ENCODE assay signal across 12 cellular contexts in the genomic region with DNA sequence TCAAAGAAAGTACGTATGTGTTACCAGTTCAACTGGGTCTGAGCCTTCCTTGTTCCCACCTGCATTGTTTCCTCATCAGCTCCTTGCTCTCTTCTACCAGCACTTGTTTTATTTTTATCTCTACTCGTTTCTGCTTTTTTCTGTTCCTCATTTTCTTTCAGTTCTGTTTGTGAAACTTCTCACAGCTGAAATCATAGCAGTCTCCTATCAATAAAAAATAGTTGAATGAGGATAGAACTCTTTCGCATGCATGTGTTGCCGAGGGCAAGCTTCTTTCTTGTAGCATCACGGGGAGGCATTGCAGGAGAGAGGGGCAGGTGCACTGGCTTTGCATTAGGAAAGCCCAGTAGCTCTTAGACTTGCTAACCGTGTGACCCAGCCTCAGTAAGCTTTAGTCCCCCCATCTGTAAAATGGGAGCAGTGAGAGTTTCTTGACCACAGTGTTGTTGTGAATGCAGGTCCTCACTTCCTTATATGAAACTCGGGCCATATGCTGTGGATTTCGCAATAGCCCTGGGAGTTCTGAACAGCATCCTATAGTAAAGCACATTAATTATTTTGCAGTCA. TPM values are rescaled to one million over a fixed set of nuclear protein-coding genes. Genes with fewer than 3 reads are reported as not detected.
DNase-seq lines count a peak whose midpoint lies in the region; ATAC-seq and TF ChIP-seq lines count a peak whose summit lies in the region.
"Had no signal": no experiment of that assay in that cellular context is flagged by ENCODE, and none has a peak within 500 bp of the region (broad histone marks: within the 10 kb centered on the region; RNA-seq: fewer than 3 reads in every experiment).

No MANE protein-coding gene starts in this region.

- H2AK5ac ChIP-seq in IMR-90 (ENCODE audit: low read depth, low read length), result no peak overlapping the region

- no peak overlapping the region for H2BK5ac ChIP-seq in IMR-90 (ENCODE audit: low read depth, low read length, poor library complexity, severe bottlenecking)

- H3K9me3 Mint-ChIP-seq in activated T-cell treated with anti-CD3 and anti-CD28 coated beads, Interleukin-2, amount 50 U/mL, for 24 hours, result no peaks in the 10 kb centered on the region
- H3K9me3 Mint-ChIP-seq: naive thymus-derived CD8-positive, alpha-beta T cell had no signal

- no TSS peak for BruUV-seq in IMR-90 (replicated peaks; lab: Mats Ljungman, UMichigan)

- POLR2A ChIA-PET in IMR-90 (lab: Charles Lee; ENCODE audit: unreplicated experiment), result no interaction called here

- dilution Hi-C loops in IMR-90 (cut with HindIII; ENCODE audit: low sequenced_read_pairs, unreplicated experiment), result no loop called here

- no peaks in the 10 kb centered on the region for H3K9me3 ChIP-seq in IMR-90 (ENCODE audit: control insufficient read depth, insufficient read depth, low read length)
- H3K9me3 ChIP-seq in mucosa of descending colon, result no peaks in the 10 kb centered on the region

- no peak overlapping the region for H2AFZ ChIP-seq in IMR-90 (replicated peaks; ENCODE audit: low read length, poor library complexity)

- H3K4me1 Mint-ChIP-seq in activated T-cell treated with anti-CD3 and anti-CD28 coated beads, Interleukin-2, amount 50 U/mL, for 24 hours (ENCODE audit: low read depth), result peaks cover 19% of the 10 kb centered on the region

- no peak overlapping the region for H3K27ac Mint-ChIP-seq in activated T-cell treated with anti-CD3 and anti-CD28 coated beads, Interleukin-2, amount 50 U/mL, for 24 hours

- no peak for TF ChIP-seq RAD21 in IMR-90 (IDR thresholded peaks at IDR 0.05; ENCODE audit: low read length)

- CTCF ChIA-PET in IMR-90 (lab: Yijun Ruan, JAX), result interaction anchor here (0.8 kb wide), 1 partner anchor 12 kb away, joined by 4 read pairs; no protein-coding TSS in a partner anchor

- no peak overlapping the region for H3K4me3 Mint-ChIP-seq in activated T-cell treated with anti-CD3 and anti-CD28 coated beads, Interleukin-2, amount 50 U/mL, for 24 hours

- TF ChIP-seq POLR2A in IMR-90 (IDR thresholded peaks at IDR 0.05; ENCODE audit: low read depth, low read length), result no peak

- H4K20me1 ChIP-seq in IMR-90 (ENCODE audit: insufficient read depth, low read length), result no peaks in the 10 kb centered on the region

- H3K4ac ChIP-seq in IMR-90 (ENCODE audit: low read depth, low read length), result no peak overlapping the region

- H3K18ac ChIP-seq in IMR-90 (ENCODE audit: low read depth, low read length), result no peak overlapping the region

- intact Hi-C loops in IMR-90 (cut with micrococcal nuclease) (no loop called here), mucosa of descending colon (cut with DNase I, micrococcal nuclease) (no loop called here)

- no peaks in the 10 kb centered on the region for H3K79me1 ChIP-seq in IMR-90 (ENCODE audit: low read depth in 1 of 2, low read length in 2 of 2)

- H4K8ac ChIP-seq in IMR-90 (ENCODE audit: low read depth in 2 of 2, low read length in 2 of 2), result no peak overlapping the region

- in situ Hi-C loops in IMR-90 (cut with MboI; ENCODE audit: low sequenced_read_pairs), result no loop called here

- no peak overlapping the region for H2BK120ac ChIP-seq in IMR-90 (ENCODE audit: low read depth, low read length)

- no peak overlapping the region for H4K91ac ChIP-seq in IMR-90 (ENCODE audit: insufficient read depth, low read depth, low read length)

- TF ChIP-seq CTCF in IMR-90 (conservative IDR thresholded peaks at IDR 0.05; ENCODE audit: low read depth, low read length) (no peak), mucosa of descending colon (IDR thresholded peaks at IDR 0.05) (no peak)

- H3K27me3 Mint-ChIP-seq in activated T-cell treated with anti-CD3 and anti-CD28 coated beads, Interleukin-2, amount 50 U/mL, for 24 hours, result peaks cover 12% of the 10 kb centered on the region
- H3K27me3 Mint-ChIP-seq: naive thymus-derived CD8-positive, alpha-beta T cell had no signal

- no peak overlapping the region for H2AK9ac ChIP-seq in IMR-90 (replicated peaks; ENCODE audit: low read depth, low read length, poor library complexity)

- ATAC-seq in GM18870 (IDR thresholded peaks at IDR 0.05; ENCODE audit: unreplicated experiment), result peak; percentile 72
- peak; percentile 49 for ATAC-seq in HG02610 (IDR thresholded peaks at IDR 0.05; ENCODE audit: unreplicated experiment)
- no peak for ATAC-seq in IMR-90 (ENCODE audit: low read depth)
- ATAC-seq in mucosa of descending colon, result peak; percentile 31
- ATAC-seq: naive thymus-derived CD8-positive, alpha-beta T cell had no signal

- no peaks in the 10 kb centered on the region for H3K27me3 ChIP-seq in IMR-90 (ENCODE audit: control insufficient read depth, insufficient read depth, low read length)

- DNase-seq in IMR-90, result no peak
- DNase-seq in mucosa of descending colon, result no peak
- no peak for DNase-seq in globus pallidus (ENCODE audit: low spot score)
- DNase-seq in activated T-cell treated with anti-CD3 and anti-CD28 coated beads for 4 hours, result no peak
- no peak for DNase-seq in activated T-cell treated with anti-CD3 and anti-CD28 coated beads, Interleukin-2, amount 50 U/mL, for 24 hours
- no peak for DNase-seq in NCI-H510A (lab: John Stamatoyannopoulos, UW)
- DNase-seq: anterior cingulate cortex; foreskin melanocyte; naive thymus-derived CD8-positive, alpha-beta T cell; NCI-H1694 treated with DMSO at 0.1 percent for 48 hours had no signal

- no peaks in the 10 kb centered on the region for H3K4me1 ChIP-seq in IMR-90 (ENCODE audit: control insufficient read depth, insufficient read depth, low read length)
- H3K4me1 ChIP-seq in mucosa of descending colon (ENCODE audit: low read depth), result no peaks in the 10 kb centered on the region

- no peak overlapping the region for H2BK20ac ChIP-seq in IMR-90 (ENCODE audit: low read depth, low read length)

- H3K4me3 ChIP-seq in IMR-90 (ENCODE audit: insufficient read depth, low read depth, low read length) (no peak overlapping the region), mucosa of descending colon (no peak overlapping the region)

- H4K5ac ChIP-seq in IMR-90 (ENCODE audit: low read depth, low read length), result no peak overlapping the region

- WGBS in IMR-90 (ENCODE audit: extremely low coverage in 2 of 2, insufficient read length in 1 of 2), 2 experiments, result no CpG with 5 or more reads among the region's 8 CpGs

- H3K9ac ChIP-seq in IMR-90 (ENCODE audit: low read depth, low read length), result no peak overlapping the region

- no peak overlapping the region for H3K27ac ChIP-seq in IMR-90 (ENCODE audit: insufficient read depth, low read length)

- H3K9me1 ChIP-seq in IMR-90 (ENCODE audit: insufficient read depth, low read length), result no peaks in the 10 kb centered on the region

- peaks cover 83% of the 10 kb centered on the region for H3K36me3 Mint-ChIP-seq in activated T-cell treated with anti-CD3 and anti-CD28 coated beads, Interleukin-2, amount 50 U/mL, for 24 hours (ENCODE audit: low read depth)

- no peak overlapping the region for H3K56ac ChIP-seq in IMR-90 (ENCODE audit: extremely low read depth, insufficient read depth, low read length)

- H3K23ac ChIP-seq in IMR-90 (ENCODE audit: low read depth, low read length), result no peak overlapping the region

- H3K14ac ChIP-seq in IMR-90 (replicated peaks; ENCODE audit: low read depth, low read length), result no peak overlapping the region

- no peak overlapping the region for H2BK15ac ChIP-seq in IMR-90 (ENCODE audit: low read depth, low read length)

- H3K36me3 ChIP-seq in IMR-90 (ENCODE audit: control insufficient read depth, insufficient read depth, low read length) (peaks cover 17% of the 10 kb centered on the region), mucosa of descending colon (ENCODE audit: low read depth) (no peaks in the 10 kb centered on the region)

- H3K4me2 ChIP-seq in IMR-90 (ENCODE audit: low read depth, low read length), result no peak overlapping the region

TF ChIP-seq in IMR-90, 13 proteins besides CTCF, POLR2A, EP300 and RAD21:
- TF ChIP-seq RFX5 (IDR thresholded peaks at IDR 0.05; ENCODE audit: low read depth, low read length) (no peak), CEBPB (IDR thresholded peaks at IDR 0.05; ENCODE audit: low read depth, low read length) (peak; percentile 90)

RNA-seq across cellular contexts. Expression of a gene that starts 24.7 kb away (rescaled TPM):
- total RNA-seq in IMR-90 (2012; rRNA removed) (8.4 and 10.6 TPM in 2 replicates), mucosa of descending colon (10 to 100 TPM; 26.0 to 49.4 (median 32.6) TPM)
- 7.7 and 8.6 TPM in 2 replicates for polyA plus RNA-seq in IMR-90 (2012; rRNA removed)
- polyA plus RNA-seq in IMR-90 (2012; cell fraction: cytosol; rRNA removed), result 2.5 and 5.2 TPM in 2 replicates
- 19.8 and 41.0 TPM in 2 replicates for polyA plus RNA-seq in IMR-90 (2012; cell fraction: nucleus; rRNA removed; ENCODE audit: low replicate concordance)

RNA-seq across cellular contexts. Expression of a gene that starts 24.8 kb away (rescaled TPM):
- total RNA-seq in IMR-90 (2012; rRNA removed) (13.8 and 19.2 TPM in 2 replicates), mucosa of descending colon (10 to 100 TPM; 13.1 to 20.4 (median 18.5) TPM)
- 6.7 and 11.3 TPM in 2 replicates for polyA plus RNA-seq in IMR-90 (2012; rRNA removed)
- 4.9 and 10.1 TPM in 2 replicates for polyA plus RNA-seq in IMR-90 (2012; cell fraction: cytosol; rRNA removed)
- polyA plus RNA-seq in IMR-90 (2012; cell fraction: nucleus; rRNA removed; ENCODE audit: low replicate concordance), result 7.3 and 28.8 TPM in 2 replicates

RNA-seq across cellular contexts. Expression of a gene that starts 57.7 kb away (rescaled TPM):
- total RNA-seq in IMR-90 (2012; rRNA removed) (4.2 and 5.9 TPM in 2 replicates), mucosa of descending colon (10 to 100 TPM in 1 of 3 donors, 1 to 10 TPM in 2; 1.3 to 34.1 (median 4.4) TPM)
- 3.4 and 4.2 TPM in 2 replicates for polyA plus RNA-seq in IMR-90 (2012; rRNA removed)
- 1.7 and 1.9 TPM in 2 replicates for polyA plus RNA-seq in IMR-90 (2012; cell fraction: cytosol; rRNA removed)
- 0.37 and 1.2 TPM in 2 replicates for polyA plus RNA-seq in IMR-90 (2012; cell fraction: nucleus; rRNA removed; ENCODE audit: low replicate concordance)
- total RNA-seq: naive thymus-derived CD8-positive, alpha-beta T cell had no signal
